In the genomic region with DNA sequence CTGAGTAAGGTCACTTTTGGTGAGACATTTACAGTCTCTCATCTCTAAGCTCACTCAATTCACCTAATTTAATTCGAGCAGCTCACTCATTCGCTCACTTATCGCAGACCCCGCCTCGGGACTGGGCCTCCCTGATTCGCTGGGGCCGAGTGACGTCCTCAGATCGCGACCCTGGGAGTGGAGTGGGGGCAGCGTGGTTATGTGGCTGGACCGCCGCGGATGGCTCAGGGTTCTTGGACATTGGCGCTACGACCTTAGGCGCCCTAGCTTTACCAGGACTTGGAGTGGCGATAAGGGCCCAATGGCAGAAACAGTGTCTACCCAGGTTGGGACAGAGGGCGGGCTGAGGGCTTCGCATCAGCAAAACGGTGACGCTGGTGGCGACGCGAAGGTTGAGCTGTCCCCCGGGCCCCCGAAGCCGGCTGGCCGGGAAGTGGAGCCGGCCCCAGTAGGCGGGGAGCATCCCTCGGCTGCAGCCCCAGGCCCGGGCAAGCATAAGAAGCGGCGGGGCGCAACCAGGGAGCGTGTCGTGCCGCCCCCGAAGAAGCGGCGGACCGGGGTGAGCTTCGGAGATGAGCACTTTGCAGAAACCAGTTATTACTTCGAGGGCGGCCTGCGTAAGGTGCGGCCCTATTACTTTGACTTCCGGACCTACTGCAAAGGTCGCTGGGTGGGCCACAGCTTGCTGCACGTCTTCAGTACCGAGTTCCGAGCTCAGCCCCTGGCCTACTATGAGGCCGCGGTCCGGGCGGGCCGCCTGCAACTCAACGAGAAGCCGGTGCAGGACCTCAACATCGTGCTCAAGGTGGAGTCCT, we compare ENCODE assay signal across 8 cellular contexts. TPM values are rescaled to one million over a fixed set of nuclear protein-coding genes. Genes with fewer than 3 reads are reported as not detected.
DNase-seq lines count a peak whose midpoint lies in the region; ATAC-seq, FAIRE-seq and TF ChIP-seq lines count a peak whose summit lies in the region.

A gene with protein sequence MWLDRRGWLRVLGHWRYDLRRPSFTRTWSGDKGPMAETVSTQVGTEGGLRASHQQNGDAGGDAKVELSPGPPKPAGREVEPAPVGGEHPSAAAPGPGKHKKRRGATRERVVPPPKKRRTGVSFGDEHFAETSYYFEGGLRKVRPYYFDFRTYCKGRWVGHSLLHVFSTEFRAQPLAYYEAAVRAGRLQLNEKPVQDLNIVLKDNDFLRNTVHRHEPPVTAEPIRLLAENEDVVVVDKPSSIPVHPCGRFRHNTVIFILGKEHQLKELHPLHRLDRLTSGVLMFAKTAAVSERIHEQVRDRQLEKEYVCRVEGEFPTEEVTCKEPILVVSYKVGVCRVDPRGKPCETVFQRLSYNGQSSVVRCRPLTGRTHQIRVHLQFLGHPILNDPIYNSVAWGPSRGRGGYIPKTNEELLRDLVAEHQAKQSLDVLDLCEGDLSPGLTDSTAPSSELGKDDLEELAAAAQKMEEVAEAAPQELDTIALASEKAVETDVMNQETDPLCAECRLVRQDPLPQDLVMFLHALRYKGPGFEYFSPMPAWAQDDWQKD (plus strand): TSS at position 161 of the 815 bp plus-strand sequence. CDS start 39 bp downstream, at position 200.

- H3K27ac ChIP-seq in right atrium auricular region, result peak within 1 kb of the TSS; percentile 83 to 85

- FAIRE-seq in urothelium cell line (lab: Jason Lieb, UNC), result no peak

- peaks cover 0 to 22% of the 10 kb centered on the region in 2 donors for H3K4me1 ChIP-seq in right atrium auricular region

- H3K36me3 ChIP-seq in GM06990 (ENCODE audit: control insufficient read depth, insufficient read depth, low read length) (peaks cover 9% of the 10 kb centered on the region), right atrium auricular region (peaks cover 20% of the 10 kb centered on the region)

- H3K9me3 ChIP-seq in right atrium auricular region, result no peaks in the 10 kb centered on the region

- H3K4me3 ChIP-seq in GM06990 (replicated peaks; ENCODE audit: low read depth, low read length) (peak within 1 kb of the TSS; percentile 84), right atrium auricular region (peak within 1 kb of the TSS; percentile 95)

- DNase-seq in GM06990 (ENCODE audit: extremely low read depth, insufficient read length) (peak; percentile 88), NCI-H2029 (lab: John Stamatoyannopoulos, UW) (peak; percentile 58), anterior cingulate cortex (lab: John Stamatoyannopoulos, UW) (peak; percentile 44 to 94 (median 87)), right atrium auricular region (ENCODE audit: low spot score) (peak; percentile 96), pulmonary artery endothelial cell (ENCODE audit: low read depth, low spot score) (peak; percentile 69), urothelium cell line (ENCODE audit: low spot score) (peak; percentile 94)

- no peaks in the 10 kb centered on the region for H3K27me3 ChIP-seq in GM06990 (replicated peaks; ENCODE audit: control insufficient read depth, insufficient read depth, low read length)
- no peaks in the 10 kb centered on the region for H3K27me3 ChIP-seq in right atrium auricular region

- TF ChIP-seq CTCF in GM06990 (IDR thresholded peaks at IDR 0.05; ENCODE audit: insufficient read depth, low read length, poor library complexity, severe bottlenecking) (no peak), right atrium auricular region (IDR thresholded peaks at IDR 0.05) (no peak)

- peak; percentile 60 for ATAC-seq in HG02798 (IDR thresholded peaks at IDR 0.05; ENCODE audit: poor library complexity, unreplicated experiment)

- intact Hi-C loops in T-helper 2 cell treated with Interferon-gamma antibody and Interleukin-4, amounts not matched to agents 100 ng/mL and 5 ng/mL, for 36 hours (cut with micrococcal nuclease), result loop anchor here (1.0 to 5.0 kb wide), 4 partner anchors 25 to 548 kb away; a partner anchor contains a TSS

RNA-seq across cellular contexts. Expression of the gene that starts here (rescaled TPM):
- 13.5 and 14.2 TPM in 2 replicates for total RNA-seq in T-helper 2 cell treated with Interferon-gamma antibody and Interleukin-4, amounts not matched to agents 100 ng/mL and 5 ng/mL, for 36 hours
- total RNA-seq in right atrium auricular region (1 to 10 TPM; 5.6 to 8.5 TPM), pulmonary artery endothelial cell (15.7 and 16.5 TPM in 2 replicates)

Comparison
In these comparisons a context has a peak if more than half of its experiments do, and no peak if none do; other contexts are left out.
1. Peak in every context shown above with its lines: DNase-seq, ATAC-seq, H3K4me3 ChIP-seq and H3K27ac ChIP-seq.